2 cellular contexts compared by ENCODE assay signal in genomic region chr10:119261016-119261415, GRCh38. TPM values are rescaled to one million over a fixed set of nuclear protein-coding genes. Genes with fewer than 3 reads are reported as not detected.
A peak's percentile ranks its signal among the peaks of the same experiment; 100 is the strongest.
DNase-seq lines count a peak whose midpoint lies in the region; TF ChIP-seq lines count a peak whose summit lies in the region.
"Not testable (repeated sequence)": the region's sequence is repeated elsewhere in the genome, so short reads cannot be mapped to it uniquely, and the experiment has no call there.

No MANE protein-coding gene starts in this region.

- DNase-seq in chondrocyte (ENCODE audit: low spot score) (peak; percentile 65), spleen (peak; percentile 29)

- H3K4me3 Mint-ChIP-seq in chondrocyte (ENCODE audit: unreplicated experiment): not testable (repeated sequence)

- intact Hi-C loops in spleen (cut with DNase I; ENCODE audit: low total_unique reads): loop anchor here (10.0 kb wide), 1 partner anchor 46 kb away; no protein-coding TSS in a partner anchor

- not testable (repeated sequence) for H3K9me3 ChIP-seq in spleen

- H3K27ac ChIP-seq in spleen: not testable (repeated sequence)

- H3K36me3 Mint-ChIP-seq in chondrocyte (ENCODE audit: low read depth): not testable (repeated sequence)

- H3K4me3 ChIP-seq in spleen: not testable (repeated sequence)

- H3K9me3 Mint-ChIP-seq in chondrocyte (ENCODE audit: low read depth): not testable (repeated sequence)

- WGBS in spleen, 5 donors: 94 to 99% (median 97%) methylated on average over 16 to 28 of the region's 34 CpGs

- not testable (repeated sequence) for H3K36me3 ChIP-seq in spleen

- TF ChIP-seq POLR2A in spleen (IDR thresholded peaks at IDR 0.05): not testable (repeated sequence)

- TF ChIP-seq CTCF in chondrocyte (IDR thresholded peaks at IDR 0.05); spleen (IDR thresholded peaks at IDR 0.05 in 8 of 11, conservative IDR thresholded peaks at IDR 0.05 in 3 of 11): not testable (repeated sequence)

- peaks cover 8 to 61% (median 37%) of the 10 kb centered on the region in 6 donors for H3K4me1 ChIP-seq in spleen

- not testable (repeated sequence) for H3K27ac Mint-ChIP-seq in chondrocyte (ENCODE audit: unreplicated experiment)

- not testable (repeated sequence) for H3K27me3 Mint-ChIP-seq in chondrocyte (ENCODE audit: low read depth)

- not testable (repeated sequence) for H3K27me3 ChIP-seq in spleen (replicated peaks in 1 of 7)

- H3K4me1 Mint-ChIP-seq in chondrocyte (ENCODE audit: low read depth): not testable (repeated sequence)

RNA-seq across cellular contexts. Expression of gene GRK5, which starts 53.6 kb away (rescaled TPM):
- 11.7 to 16.4 TPM (median 15.7 TPM) in 3 replicates for total RNA-seq in chondrocyte
- 10 to 100 TPM; 47.2 to 85.2 (median 59.7) TPM for total RNA-seq in spleen
- 10 to 100 TPM; 15.5 to 25.0 (median 18.4) TPM for polyA plus RNA-seq in spleen
